ENCODE assay signal across 16 cellular contexts in the genomic region with DNA sequence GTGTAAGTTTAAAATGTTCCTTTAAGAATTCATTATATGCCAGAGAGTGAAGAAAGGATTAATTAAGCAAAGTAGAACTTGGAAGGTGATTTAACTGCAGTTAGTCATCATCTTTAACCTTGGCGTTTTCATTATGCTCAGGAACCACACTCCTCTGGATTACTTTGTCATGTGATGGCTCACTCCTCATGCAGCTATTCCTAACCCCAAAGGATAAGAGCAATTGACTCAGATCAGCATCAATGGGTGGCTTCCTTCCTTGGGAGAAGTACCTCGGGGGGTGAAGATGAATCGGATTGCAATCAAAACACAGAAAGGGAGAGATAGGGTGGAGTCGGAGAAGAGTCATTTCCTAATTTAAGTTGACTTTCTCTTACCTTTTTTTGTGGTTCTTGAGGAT.
DNase-seq lines count a peak whose midpoint lies in the region; ATAC-seq and TF ChIP-seq lines count a peak whose summit lies in the region.
"Had no signal": no experiment of that assay in that cellular context is flagged by ENCODE, and none has a peak within 500 bp of the region (broad histone marks: within the 10 kb centered on the region; RNA-seq: fewer than 3 reads in every experiment).

No MANE protein-coding gene starts in this region.

- DNase-seq in HCEC 1CT (peak; percentile 87), T1000 (lab: John Stamatoyannopoulos, UW) (peak; percentile 34), fibroblast of lung (ENCODE audit: low read depth in 2 of 2) (peak; percentile 57 to 97)
- DNase-seq in effector memory CD8-positive, alpha-beta T cell: no peak
- no peak for DNase-seq in stimulated activated naive CD8-positive, alpha-beta T cell treated with anti-CD3 and anti-CD28 coated beads, Interleukin-15, amount 100 ng/mL, for 72 hours
- DNase-seq: activated CD8-positive, alpha-beta T cell treated with anti-CD3 and anti-CD28 coated beads, Interleukin-2, amount 10 ng/mL, durations not matched to agents 7 days and 5 days; CD8-positive, alpha-beta memory T cell; central memory CD4-positive, alpha-beta T cell; NCI-H1436; NCI-H510A treated with DMSO at 0.1 percent for 48 hours; T-helper 9 cell had no signal

- peaks cover 4% of the 10 kb centered on the region for H3K4me1 ChIP-seq in fibroblast of lung (ENCODE audit: control insufficient read depth, extremely low read depth, insufficient read depth, low read length)
- H3K4me1 ChIP-seq in skeletal muscle satellite cell (ENCODE audit: control insufficient read depth, insufficient read depth, low read length): peaks cover 28% of the 10 kb centered on the region

- peaks cover 11 to 13% of the 10 kb centered on the region in 2 donors for H3K9me3 Mint-ChIP-seq in effector memory CD8-positive, alpha-beta T cell
- peaks cover 15 to 19% of the 10 kb centered on the region in 2 donors for H3K9me3 Mint-ChIP-seq in stimulated activated naive CD8-positive, alpha-beta T cell treated with anti-CD3 and anti-CD28 coated beads, Interleukin-15, amount 100 ng/mL, for 72 hours

- no peaks in the 10 kb centered on the region for H3K79me2 ChIP-seq in fibroblast of lung (ENCODE audit: control insufficient read depth, insufficient read depth, low read length)

- H3K27ac Mint-ChIP-seq in effector memory CD8-positive, alpha-beta T cell: no peak overlapping the region
- no peak overlapping the region for H3K27ac Mint-ChIP-seq in stimulated activated naive CD8-positive, alpha-beta T cell treated with anti-CD3 and anti-CD28 coated beads, Interleukin-15, amount 100 ng/mL, for 72 hours
- H3K27ac Mint-ChIP-seq: activated CD8-positive, alpha-beta T cell treated with anti-CD3 and anti-CD28 coated beads, Interleukin-2, amount 10 ng/mL, durations not matched to agents 7 days and 5 days; CD8-positive, alpha-beta memory T cell; stimulated activated naive CD8-positive, alpha-beta T cell treated with anti-CD3 and anti-CD28 coated beads, Interleukin-15, Interleukin-2, amounts not matched to agents 100 ng/mL and 50 ng/mL, for 24 hours had no signal

- H4K20me1 ChIP-seq in fibroblast of lung (ENCODE audit: control insufficient read depth, extremely low read depth, insufficient read depth, low read length): no peaks in the 10 kb centered on the region

- H3K27ac ChIP-seq in fibroblast of lung (ENCODE audit: insufficient read depth, low read length): peak overlapping the region; percentile 56

- H3K36me3 Mint-ChIP-seq in effector memory CD8-positive, alpha-beta T cell (ENCODE audit: insufficient read depth): no peaks in the 10 kb centered on the region

- H3K4me3 ChIP-seq in fibroblast of lung (replicated peaks in 1 of 4; ENCODE audit: control extremely low read depth in 1 of 4, insufficient read depth in 1 of 4, low read depth in 3 of 4, low read length in 4 of 4) (no peak overlapping the region), skeletal muscle satellite cell (ENCODE audit: low read length) (no peak overlapping the region)

- no peaks in the 10 kb centered on the region for H3K9me3 ChIP-seq in fibroblast of lung (ENCODE audit: control insufficient read depth, insufficient read depth, low read depth, low read length)
- H3K9me3 ChIP-seq in skeletal muscle satellite cell (replicated peaks; ENCODE audit: low read length): no peaks in the 10 kb centered on the region

- H3K4me1 Mint-ChIP-seq in effector memory CD8-positive, alpha-beta T cell (ENCODE audit: low read depth in 2 of 2): no peaks in the 10 kb centered on the region
- no peaks in the 10 kb centered on the region for H3K4me1 Mint-ChIP-seq in stimulated activated naive CD8-positive, alpha-beta T cell treated with anti-CD3 and anti-CD28 coated beads, Interleukin-15, amount 100 ng/mL, for 72 hours
- H3K4me1 Mint-ChIP-seq: CD8-positive, alpha-beta memory T cell had no signal

- ATAC-seq in effector memory CD8-positive, alpha-beta T cell (replicated peaks): no peak
- ATAC-seq in stimulated activated naive CD8-positive, alpha-beta T cell treated with anti-CD3 and anti-CD28 coated beads, Interleukin-15, amount 100 ng/mL, for 72 hours: no peak
- no peak for ATAC-seq in GM18502 (IDR thresholded peaks at IDR 0.05; ENCODE audit: poor library complexity, unreplicated experiment)
- no peak for ATAC-seq in GM19324 (IDR thresholded peaks at IDR 0.05; ENCODE audit: low FRiP score, unreplicated experiment)
- ATAC-seq: activated CD8-positive, alpha-beta T cell treated with anti-CD3 and anti-CD28 coated beads, Interleukin-2, amount 10 ng/mL, durations not matched to agents 7 days and 5 days; Panc1 had no signal

- H3K4me3 Mint-ChIP-seq in effector memory CD8-positive, alpha-beta T cell: no peak overlapping the region
- H3K4me3 Mint-ChIP-seq in stimulated activated naive CD8-positive, alpha-beta T cell treated with anti-CD3 and anti-CD28 coated beads, Interleukin-15, amount 100 ng/mL, for 72 hours: no peak overlapping the region
- H3K4me3 Mint-ChIP-seq: activated CD8-positive, alpha-beta T cell treated with anti-CD3 and anti-CD28 coated beads, Interleukin-2, amount 10 ng/mL, durations not matched to agents 7 days and 5 days; CD8-positive, alpha-beta memory T cell; stimulated activated naive CD8-positive, alpha-beta T cell treated with anti-CD3 and anti-CD28 coated beads, Interleukin-15, Interleukin-2, amounts not matched to agents 100 ng/mL and 50 ng/mL, for 24 hours had no signal

- H2AFZ ChIP-seq in fibroblast of lung (ENCODE audit: low read length): peak overlapping the region; percentile 0

- H3K27me3 ChIP-seq in fibroblast of lung (ENCODE audit: control insufficient read depth, insufficient read depth, low read length) (no peaks in the 10 kb centered on the region), skeletal muscle satellite cell (ENCODE audit: control insufficient read depth, insufficient read depth, low read length) (no peaks in the 10 kb centered on the region)

- H3K9ac ChIP-seq in fibroblast of lung (ENCODE audit: insufficient read depth, low read length) (no peak overlapping the region), skeletal muscle satellite cell (ENCODE audit: low read depth, low read length) (no peak overlapping the region)

- H3K4me2 ChIP-seq in fibroblast of lung (ENCODE audit: extremely low read depth, insufficient read depth, low read length): no peak overlapping the region
- peak overlapping the region; percentile 2 for H3K4me2 ChIP-seq in skeletal muscle satellite cell (ENCODE audit: low read length)

- H3K36me3 ChIP-seq in fibroblast of lung (ENCODE audit: control insufficient read depth, insufficient read depth, low read length): no peaks in the 10 kb centered on the region
- no peaks in the 10 kb centered on the region for H3K36me3 ChIP-seq in skeletal muscle satellite cell (ENCODE audit: insufficient read depth, low read length)

- TF ChIP-seq CTCF in fibroblast of lung (conservative IDR thresholded peaks at IDR 0.05 in 1 of 2, IDR thresholded peaks at IDR 0.05 in 1 of 2; ENCODE audit: low read depth in 1 of 2, low read length in 2 of 2): no peak

- H3K27me3 Mint-ChIP-seq in effector memory CD8-positive, alpha-beta T cell: peaks cover 0 to 7% of the 10 kb centered on the region in 2 donors
- no peaks in the 10 kb centered on the region for H3K27me3 Mint-ChIP-seq in stimulated activated naive CD8-positive, alpha-beta T cell treated with anti-CD3 and anti-CD28 coated beads, Interleukin-15, amount 100 ng/mL, for 72 hours

Comparison
In these comparisons a context has a peak if more than half of its experiments do, and no peak if none do; other contexts are left out.
1. DNase-seq: peak in HCEC 1CT (single experiment), T1000 (single experiment) and fibroblast of lung (2 of 2); none in effector memory CD8-positive, alpha-beta T cell (0 of 3) and stimulated activated naive CD8-positive, alpha-beta T cell treated with anti-CD3 and anti-CD28 coated beads, Interleukin-15, amount 100 ng/mL, for 72 hours (0 of 2).